1 cellular context compared by ENCODE assay signal in the genomic region with DNA sequence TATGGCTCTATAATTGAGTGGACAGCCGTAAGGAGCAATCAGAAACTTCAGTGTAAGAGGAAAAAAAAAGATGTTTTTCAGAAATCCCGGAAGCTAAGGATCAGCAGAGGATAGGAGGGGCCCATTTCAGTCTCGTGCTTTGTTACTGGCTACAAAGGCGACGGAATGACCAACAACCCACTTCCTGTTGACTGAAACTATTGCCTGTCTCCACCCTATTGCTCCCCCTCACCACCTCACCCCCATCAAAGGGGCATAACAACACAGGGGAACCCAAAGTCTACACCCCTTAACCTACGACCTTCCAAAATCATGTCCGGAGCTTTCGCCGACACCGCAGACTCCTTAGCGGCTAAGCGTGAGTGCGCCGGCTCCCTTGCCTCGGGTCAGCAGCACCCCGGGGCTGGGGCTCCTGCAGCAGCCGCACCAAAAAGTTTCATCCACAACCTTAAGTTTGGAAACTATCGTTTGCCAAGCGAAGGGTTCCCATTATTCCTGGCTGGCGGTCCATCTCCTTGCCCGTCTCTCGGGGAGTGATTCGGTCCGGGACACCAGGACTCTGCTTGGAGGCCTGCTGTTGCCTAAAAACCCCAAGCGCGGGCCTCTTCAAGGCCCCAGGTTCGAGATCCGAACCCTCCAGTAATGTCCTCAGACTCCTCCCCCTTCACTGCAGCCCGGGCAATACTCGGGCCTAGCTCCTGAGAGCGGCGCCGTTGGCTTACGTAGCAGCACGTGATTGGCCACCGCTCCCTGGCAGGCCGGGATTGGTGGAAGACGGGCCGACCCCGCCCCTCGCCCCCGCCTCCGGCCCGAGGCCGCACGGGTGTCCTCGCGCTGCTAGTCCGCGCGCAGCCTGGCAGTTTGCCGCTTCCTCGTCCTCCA.
TF ChIP-seq lines count a peak whose summit lies in the region.

A gene (plus strand): TSS at position 840 of the 882 bp plus-strand sequence. CDS start 53 bp downstream, outside the sequence.

TF ChIP-seq in K562, 482 proteins besides CTCF, POLR2A, EP300 and RAD21 (continued from another document):
- TF ChIP-seq, protein P1, sequence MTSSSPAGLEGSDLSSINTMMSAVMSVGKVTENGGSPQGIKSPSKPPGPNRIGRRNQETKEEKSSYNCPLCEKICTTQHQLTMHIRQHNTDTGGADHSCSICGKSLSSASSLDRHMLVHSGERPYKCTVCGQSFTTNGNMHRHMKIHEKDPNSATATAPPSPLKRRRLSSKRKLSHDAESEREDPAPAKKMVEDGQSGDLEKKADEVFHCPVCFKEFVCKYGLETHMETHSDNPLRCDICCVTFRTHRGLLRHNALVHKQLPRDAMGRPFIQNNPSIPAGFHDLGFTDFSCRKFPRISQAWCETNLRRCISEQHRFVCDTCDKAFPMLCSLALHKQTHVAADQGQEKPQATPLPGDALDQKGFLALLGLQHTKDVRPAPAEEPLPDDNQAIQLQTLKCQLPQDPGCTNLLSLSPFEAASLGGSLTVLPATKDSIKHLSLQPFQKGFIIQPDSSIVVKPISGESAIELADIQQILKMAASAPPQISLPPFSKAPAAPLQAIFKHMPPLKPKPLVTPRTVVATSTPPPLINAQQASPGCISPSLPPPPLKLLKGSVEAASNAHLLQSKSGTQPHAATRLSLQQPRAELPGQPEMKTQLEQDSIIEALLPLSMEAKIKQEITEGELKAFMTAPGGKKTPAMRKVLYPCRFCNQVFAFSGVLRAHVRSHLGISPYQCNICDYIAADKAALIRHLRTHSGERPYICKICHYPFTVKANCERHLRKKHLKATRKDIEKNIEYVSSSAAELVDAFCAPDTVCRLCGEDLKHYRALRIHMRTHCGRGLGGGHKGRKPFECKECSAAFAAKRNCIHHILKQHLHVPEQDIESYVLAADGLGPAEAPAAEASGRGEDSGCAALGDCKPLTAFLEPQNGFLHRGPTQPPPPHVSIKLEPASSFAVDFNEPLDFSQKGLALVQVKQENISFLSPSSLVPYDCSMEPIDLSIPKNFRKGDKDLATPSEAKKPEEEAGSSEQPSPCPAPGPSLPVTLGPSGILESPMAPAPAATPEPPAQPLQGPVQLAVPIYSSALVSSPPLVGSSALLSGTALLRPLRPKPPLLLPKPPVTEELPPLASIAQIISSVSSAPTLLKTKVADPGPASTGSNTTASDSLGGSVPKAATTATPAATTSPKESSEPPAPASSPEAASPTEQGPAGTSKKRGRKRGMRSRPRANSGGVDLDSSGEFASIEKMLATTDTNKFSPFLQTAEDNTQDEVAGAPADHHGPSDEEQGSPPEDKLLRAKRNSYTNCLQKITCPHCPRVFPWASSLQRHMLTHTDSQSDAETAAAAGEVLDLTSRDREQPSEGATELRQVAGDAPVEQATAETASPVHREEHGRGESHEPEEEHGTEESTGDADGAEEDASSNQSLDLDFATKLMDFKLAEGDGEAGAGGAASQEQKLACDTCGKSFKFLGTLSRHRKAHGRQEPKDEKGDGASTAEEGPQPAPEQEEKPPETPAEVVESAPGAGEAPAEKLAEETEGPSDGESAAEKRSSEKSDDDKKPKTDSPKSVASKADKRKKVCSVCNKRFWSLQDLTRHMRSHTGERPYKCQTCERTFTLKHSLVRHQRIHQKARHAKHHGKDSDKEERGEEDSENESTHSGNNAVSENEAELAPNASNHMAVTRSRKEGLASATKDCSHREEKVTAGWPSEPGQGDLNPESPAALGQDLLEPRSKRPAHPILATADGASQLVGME (CRISPR knock-in tag; IDR thresholded peaks at IDR 0.05), result no peak
